8 cellular contexts compared by ENCODE assay signal in genomic region chr5:102762095-102762534, GRCh38. TPM values are rescaled to one million over a fixed set of nuclear protein-coding genes. Genes with fewer than 3 reads are reported as not detected.
A peak's percentile ranks its signal among the peaks of the same experiment; 100 is the strongest.
DNase-seq lines count a peak whose midpoint lies in the region; ATAC-seq and TF ChIP-seq lines count a peak whose summit lies in the region.

No MANE protein-coding gene starts in this region.

- BruUV-seq in A673 (replicated peaks; lab: Mats Ljungman, UMichigan): no TSS peak

- H2BK120ac ChIP-seq in mesendoderm (ENCODE audit: low read depth, low read length): no peak overlapping the region

- H3K27me3 Mint-ChIP-seq in immature natural killer cell (ENCODE audit: low read depth in 3 of 3): no peaks in the 10 kb centered on the region

- H3K4me2 ChIP-seq in SK-N-SH: peak overlapping the region; percentile 54
- no peak overlapping the region for H3K4me2 ChIP-seq in mesendoderm (ENCODE audit: low read length)

- H2BK15ac ChIP-seq in mesendoderm (replicated peaks; ENCODE audit: low read depth): no peak overlapping the region

- no peaks in the 10 kb centered on the region for H3K9me3 Mint-ChIP-seq in immature natural killer cell

- no peak overlapping the region for H3K56ac ChIP-seq in mesendoderm (ENCODE audit: low read length)

- no peaks in the 10 kb centered on the region for H3K9me2 ChIP-seq in SK-N-SH

- H3K27me3 ChIP-seq in A673 (replicated peaks; ENCODE audit: insufficient read depth, low read depth, low read length, poor library complexity) (no peaks in the 10 kb centered on the region), SK-N-SH (ENCODE audit: insufficient read depth) (no peaks in the 10 kb centered on the region), mesendoderm (ENCODE audit: insufficient read depth, low read length, poor library complexity) (no peaks in the 10 kb centered on the region)

- peak overlapping the region; percentile 28 to 81 (median 52) for H3K27ac Mint-ChIP-seq in immature natural killer cell

- no peak for TF ChIP-seq RAD21 in SK-N-SH (IDR thresholded peaks at IDR 0.05; ENCODE audit: low read length)

- H3K4me3 ChIP-seq in A673 (ENCODE audit: low read depth, low read length, poor library complexity, severe bottlenecking) (peak overlapping the region; percentile 19), SK-N-SH (ENCODE audit: low read depth in 2 of 2, low read length in 1 of 2) (peak overlapping the region; percentile 24 to 53; a peak in 3 of 4 replicates), lower leg skin (ENCODE audit: low read depth, poor library complexity, severe bottlenecking) (no peak overlapping the region), mesendoderm (ENCODE audit: low read length) (no peak overlapping the region)

- H4K8ac ChIP-seq in mesendoderm (ENCODE audit: low read depth, low read length): no peak overlapping the region

- H3K79me1 ChIP-seq in mesendoderm (ENCODE audit: low read length): no peaks in the 10 kb centered on the region

- POLR2A ChIA-PET in A673 (lab: Charles Lee; ENCODE audit: low non-redundant PET) (interaction anchor here (0.7 kb wide), 1 partner anchor 462 kb away, joined by 3 read pairs; no protein-coding TSS in a partner anchor), SK-N-SH (lab: Yijun Ruan, JAX) (interaction anchor here (0.9 kb wide), 1 partner anchor 7 kb away, joined by 3 read pairs; the partner anchor contains the start of gene PAM)

- no peak for TF ChIP-seq EP300 in SK-N-SH (IDR thresholded peaks at IDR 0.05; ENCODE audit: borderline replicate concordance in 1 of 2, low read depth in 1 of 2, low read length in 1 of 2)

- TF ChIP-seq CTCF in A673 (conservative IDR thresholded peaks at IDR 0.05; ENCODE audit: low read depth, low read length) (no peak), SK-N-SH (IDR thresholded peaks at IDR 0.05) (no peak), lower leg skin (IDR thresholded peaks at IDR 0.05) (no peak)

- H3K9me3 ChIP-seq in A673 (ENCODE audit: low read depth, low read length, poor library complexity, severe bottlenecking) (no peaks in the 10 kb centered on the region), SK-N-SH (no peaks in the 10 kb centered on the region)

- intact Hi-C loops in A673 (cut with micrococcal nuclease; ENCODE audit: unreplicated experiment) (no loop called here), lower leg skin (cut with DNase I; ENCODE audit: low total_unique reads) (no loop called here)

- no peak overlapping the region for H3K18ac ChIP-seq in mesendoderm (ENCODE audit: low read length)

- H3K27ac ChIP-seq in A673 (ENCODE audit: low read depth, low read length, poor library complexity, severe bottlenecking) (peak overlapping the region; percentile 60), SK-N-SH (ENCODE audit: low read depth in 2 of 2, low read length in 1 of 2) (peak overlapping the region; percentile 54 to 60), mesendoderm (ENCODE audit: low read depth, low read length) (no peak overlapping the region)

- H3K79me2 ChIP-seq in SK-N-SH (ENCODE audit: insufficient read depth) (peaks cover 82% of the 10 kb centered on the region), mesendoderm (ENCODE audit: control insufficient read depth, insufficient read depth, low read length) (no peaks in the 10 kb centered on the region)

- H3K4me1 ChIP-seq in A673 (ENCODE audit: insufficient read depth, low read length, poor library complexity, severe bottlenecking): peaks cover 48% of the 10 kb centered on the region
- peaks cover 29 to 44% of the 10 kb centered on the region in 2 experiments; a peak in 3 of 4 replicates for H3K4me1 ChIP-seq in SK-N-SH (ENCODE audit: control insufficient read depth in 1 of 2, insufficient read depth in 2 of 2, low read depth in 1 of 2, low read length in 1 of 2)
- H3K4me1 ChIP-seq in mesendoderm (ENCODE audit: control insufficient read depth, low read depth, low read length): peaks cover 2% of the 10 kb centered on the region

- DNase-seq in A673 (ENCODE audit: low spot score) (peak; percentile 43), SK-N-SH (no peak), immature natural killer cell (peak in 1 of 3 donors; percentile 11), lower leg skin (ENCODE audit: low spot score in 2 of 2) (no peak), NCI-H187 (lab: John Stamatoyannopoulos, UW) (no peak), mesendoderm (no peak)

- no peaks in the 10 kb centered on the region for H3K36me3 ChIP-seq in A673 (ENCODE audit: insufficient read depth, low read length, poor library complexity, severe bottlenecking)
- H3K36me3 ChIP-seq in SK-N-SH (replicated peaks in 1 of 2; ENCODE audit: control insufficient read depth in 1 of 2, insufficient read depth in 2 of 2, low read length in 1 of 2): peaks cover 0 to 2% of the 10 kb centered on the region in 2 experiments
- H3K36me3 ChIP-seq in mesendoderm (ENCODE audit: control insufficient read depth, insufficient read depth, low read length): no peaks in the 10 kb centered on the region

- ATAC-seq in GM18519 (IDR thresholded peaks at IDR 0.05; ENCODE audit: low FRiP score, unreplicated experiment) (peak; percentile 73), HG02938 (IDR thresholded peaks at IDR 0.05; ENCODE audit: unreplicated experiment) (peak; percentile 67)

- H3K9ac ChIP-seq in SK-N-SH (peak overlapping the region; percentile 53; the same call in 1 of the 2 replicates), mesendoderm (ENCODE audit: low read length) (no peak overlapping the region)

- no peaks in the 10 kb centered on the region for H3K36me3 Mint-ChIP-seq in immature natural killer cell

- no peak overlapping the region for H2BK5ac ChIP-seq in mesendoderm (ENCODE audit: low read length)

- H2AFZ ChIP-seq in SK-N-SH (ENCODE audit: low read depth): no peak overlapping the region

- no peaks in the 10 kb centered on the region for H3F3A ChIP-seq in SK-N-SH (replicated peaks; ENCODE audit: insufficient read depth)

- H3K4me1 Mint-ChIP-seq in immature natural killer cell: peaks cover 62 to 81% of the 10 kb centered on the region in 2 donors

- no peaks in the 10 kb centered on the region; the same call in 1 of the 2 replicates for H4K20me1 ChIP-seq in SK-N-SH (ENCODE audit: insufficient read depth)

- H3K4me3 Mint-ChIP-seq in immature natural killer cell: peak overlapping the region; percentile 46 to 66 (median 58)

- no peak overlapping the region for H2AK5ac ChIP-seq in mesendoderm (ENCODE audit: low read length)

- no peak overlapping the region for H4K5ac ChIP-seq in mesendoderm (ENCODE audit: low read length)

- CTCF ChIA-PET in A673 (lab: Charles Lee) (no interaction called here), SK-N-SH (lab: Yijun Ruan, JAX) (interaction anchor here (0.9 to 2.0 kb wide), 3 partner anchors 8 to 18 kb away, joined by 3 to 6 read pairs (median 5); no protein-coding TSS in a partner anchor)

- no peak for TF ChIP-seq POLR2A in lower leg skin (IDR thresholded peaks at IDR 0.05)

- no peak overlapping the region for H3K4ac ChIP-seq in mesendoderm (ENCODE audit: low read depth, low read length)

- H3K23ac ChIP-seq in mesendoderm (ENCODE audit: low read length): no peak overlapping the region

TF ChIP-seq in SK-N-SH, 30 proteins besides CTCF, POLR2A, EP300 and RAD21 (continues in another document):
- no peak for TF ChIP-seq IRF3 (IDR thresholded peaks at IDR 0.05; ENCODE audit: low read depth, low read length)
- TF ChIP-seq, protein P1, sequence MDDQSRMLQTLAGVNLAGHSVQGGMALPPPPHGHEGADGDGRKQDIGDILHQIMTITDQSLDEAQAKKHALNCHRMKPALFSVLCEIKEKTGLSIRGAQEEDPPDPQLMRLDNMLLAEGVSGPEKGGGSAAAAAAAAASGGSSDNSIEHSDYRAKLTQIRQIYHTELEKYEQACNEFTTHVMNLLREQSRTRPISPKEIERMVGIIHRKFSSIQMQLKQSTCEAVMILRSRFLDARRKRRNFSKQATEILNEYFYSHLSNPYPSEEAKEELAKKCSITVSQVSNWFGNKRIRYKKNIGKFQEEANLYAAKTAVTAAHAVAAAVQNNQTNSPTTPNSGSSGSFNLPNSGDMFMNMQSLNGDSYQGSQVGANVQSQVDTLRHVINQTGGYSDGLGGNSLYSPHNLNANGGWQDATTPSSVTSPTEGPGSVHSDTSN (IDR thresholded peaks at IDR 0.05): no peak
- TF ChIP-seq TCF12 (IDR thresholded peaks at IDR 0.05): peak; percentile 27; the same call in 1 of the 2 replicates

RNA-seq across cellular contexts. Expression of gene PAM, which starts 7.0 kb away (rescaled TPM):
- total RNA-seq in A673 (2021) (185 and 190 TPM in 2 replicates), lower leg skin (100 to 1,000 TPM in 2 of 4 donors, 10 to 100 TPM in 2; 37.8 to 144 (median 92.7) TPM)
- polyA plus RNA-seq in SK-N-SH (2012; rRNA removed) (507 and 662 TPM in 2 replicates), immature natural killer cell (10 to 100 TPM; 55.2 to 96.2 (median 95.6) TPM)
- 705 and 812 TPM in 2 replicates for polyA plus RNA-seq in SK-N-SH (2012; cell fraction: cytosol; rRNA removed)
- 426 and 472 TPM in 2 replicates for polyA plus RNA-seq in SK-N-SH (2012; cell fraction: nucleus; rRNA removed)
- 23.6 TPM for polyA plus RNA-seq in mesendoderm (2013, experiment 1 of 2)
- 26.8 TPM for polyA plus RNA-seq in mesendoderm (2013, experiment 2 of 2)

Comparison
In these comparisons a context has a peak if more than half of its experiments do, and no peak if none do; other contexts are left out.
1. H3K4me3 ChIP-seq: peak in A673 (single experiment) and SK-N-SH (2 of 2); none in lower leg skin (single experiment) and mesendoderm (single experiment).